ENCODE assay signal across 1 cellular context in the genomic region with DNA sequence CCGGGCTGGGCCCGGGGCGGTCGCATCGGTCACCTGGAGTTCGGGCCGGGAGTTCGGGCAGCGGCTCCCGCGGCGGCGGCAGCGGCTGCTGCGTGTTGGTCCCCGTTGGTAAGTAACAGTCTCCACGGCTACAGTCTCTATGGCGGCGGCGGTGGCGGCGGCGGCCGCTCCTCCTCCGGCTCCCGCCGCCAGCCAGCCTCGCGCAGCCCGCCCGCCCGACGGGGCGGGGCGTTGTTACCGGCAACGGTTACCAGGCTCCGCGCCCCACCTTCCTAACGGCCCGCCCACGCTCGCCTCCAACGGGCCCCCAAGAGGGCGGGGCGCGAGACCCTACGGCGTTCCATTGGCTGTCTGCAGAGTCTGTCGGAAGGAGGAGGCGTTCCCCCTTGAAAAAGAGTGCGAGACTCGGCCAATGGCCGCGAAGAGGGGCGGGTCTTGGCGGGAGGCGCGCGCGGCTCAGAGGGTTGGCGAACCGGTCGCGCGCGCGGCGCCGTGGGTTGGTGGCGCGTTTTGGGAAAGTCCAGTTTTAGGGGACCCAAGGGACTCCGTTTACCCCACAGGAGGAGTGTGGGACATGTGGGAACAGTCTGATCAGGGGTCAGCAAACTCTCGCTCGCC.
TF ChIP-seq lines count a peak whose summit lies in the region.

A gene (minus strand): TSS at position 141 of the 618 bp plus-strand sequence. CDS start 63,004 bp downstream, outside the sequence.

TF ChIP-seq in SK-N-SH, 30 proteins besides CTCF, POLR2A, EP300 and RAD21 (continued from another document):
- no peak for TF ChIP-seq FOSL2 (IDR thresholded peaks at IDR 0.05; ENCODE audit: borderline replicate concordance, low read depth)
- TF ChIP-seq, protein P1, sequence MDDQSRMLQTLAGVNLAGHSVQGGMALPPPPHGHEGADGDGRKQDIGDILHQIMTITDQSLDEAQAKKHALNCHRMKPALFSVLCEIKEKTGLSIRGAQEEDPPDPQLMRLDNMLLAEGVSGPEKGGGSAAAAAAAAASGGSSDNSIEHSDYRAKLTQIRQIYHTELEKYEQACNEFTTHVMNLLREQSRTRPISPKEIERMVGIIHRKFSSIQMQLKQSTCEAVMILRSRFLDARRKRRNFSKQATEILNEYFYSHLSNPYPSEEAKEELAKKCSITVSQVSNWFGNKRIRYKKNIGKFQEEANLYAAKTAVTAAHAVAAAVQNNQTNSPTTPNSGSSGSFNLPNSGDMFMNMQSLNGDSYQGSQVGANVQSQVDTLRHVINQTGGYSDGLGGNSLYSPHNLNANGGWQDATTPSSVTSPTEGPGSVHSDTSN (IDR thresholded peaks at IDR 0.05): peak; percentile 100
- peak; percentile 59; the same call in 1 of the 2 replicates for TF ChIP-seq POLR2AphosphoS5 (IDR thresholded peaks at IDR 0.05; ENCODE audit: low read depth, low read length)
- TF ChIP-seq SIN3A (IDR thresholded peaks at IDR 0.05; ENCODE audit: borderline replicate concordance, low read depth, low read length): peak; percentile 16; the same call in 1 of the 2 replicates
- no peak for TF ChIP-seq EZH2phosphoT487 (IDR thresholded peaks at IDR 0.05; ENCODE audit: borderline replicate concordance, low read depth)
- TF ChIP-seq, protein P2, sequence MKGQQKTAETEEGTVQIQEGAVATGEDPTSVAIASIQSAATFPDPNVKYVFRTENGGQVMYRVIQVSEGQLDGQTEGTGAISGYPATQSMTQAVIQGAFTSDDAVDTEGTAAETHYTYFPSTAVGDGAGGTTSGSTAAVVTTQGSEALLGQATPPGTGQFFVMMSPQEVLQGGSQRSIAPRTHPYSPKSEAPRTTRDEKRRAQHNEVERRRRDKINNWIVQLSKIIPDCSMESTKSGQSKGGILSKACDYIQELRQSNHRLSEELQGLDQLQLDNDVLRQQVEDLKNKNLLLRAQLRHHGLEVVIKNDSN (IDR thresholded peaks at IDR 0.05; ENCODE audit: borderline replicate concordance, low read depth): no peak
- TF ChIP-seq TAF1 (IDR thresholded peaks at IDR 0.05; ENCODE audit: borderline replicate concordance, low read depth, low read length): no peak; the same call in 1 of the 2 replicates
- peak; percentile 74 for TF ChIP-seq CHD2 (IDR thresholded peaks at IDR 0.05; ENCODE audit: low read length, partially characterized antibody)
- TF ChIP-seq, protein P3, sequence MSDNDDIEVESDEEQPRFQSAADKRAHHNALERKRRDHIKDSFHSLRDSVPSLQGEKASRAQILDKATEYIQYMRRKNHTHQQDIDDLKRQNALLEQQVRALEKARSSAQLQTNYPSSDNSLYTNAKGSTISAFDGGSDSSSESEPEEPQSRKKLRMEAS (IDR thresholded peaks at IDR 0.05; ENCODE audit: low read depth): no peak
